ENCODE assay signal across 31 cellular contexts in genomic region chr1:3148171-3148570, GRCh38.
DNase-seq lines count a peak whose midpoint lies in the region; TF ChIP-seq lines count a peak whose summit lies in the region.
"Had no signal": no experiment of that assay in that cellular context is flagged by ENCODE, and none has a peak within 500 bp of the region (broad histone marks: within the 10 kb centered on the region; RNA-seq: fewer than 3 reads in every experiment).

No MANE protein-coding gene starts in this region.

- H3K23ac ChIP-seq in neuronal stem cell (ENCODE audit: low read depth, low read length, poor library complexity) = peak overlapping the region; percentile 31

- H3K4me3 ChIP-seq in HEK293 (ENCODE audit: low read depth, low read length) (no peak overlapping the region), ascending aorta (no peak overlapping the region), neuronal stem cell (ENCODE audit: low read length in 2 of 2) (no peak overlapping the region)
- H3K4me3 ChIP-seq: A549; BLaER1; BLaER1 treated with 17β-estradiol and CSF1 and Interleukin-3, amounts not matched to agents 10 nM and 100 nM had no signal

- peaks cover 19% of the 10 kb centered on the region for H3K79me1 ChIP-seq in neuronal stem cell (ENCODE audit: low read depth, low read length)

- no peak overlapping the region for H2BK120ac ChIP-seq in neuronal stem cell (ENCODE audit: low read depth, low read length)

- TF ChIP-seq CTCF in HEK293 (tag by site-specific recombination; IDR thresholded peaks at IDR 0.05) = no peak
- TF ChIP-seq CTCF in ascending aorta (IDR thresholded peaks at IDR 0.05) = no peak

- CTCF ChIA-PET in HEK293 (lab: Yijun Ruan, JAX) = no interaction called here

- no peaks in the 10 kb centered on the region for H3K9me3 ChIP-seq in HEK293 (ENCODE audit: control insufficient read depth, insufficient read depth, low read depth, low read length)
- no peaks in the 10 kb centered on the region for H3K9me3 ChIP-seq in ascending aorta
- peaks cover 0 to 6% of the 10 kb centered on the region in 2 donors for H3K9me3 ChIP-seq in neuronal stem cell (replicated peaks in 1 of 2; ENCODE audit: control insufficient read depth in 2 of 2, insufficient read depth in 1 of 2, low read depth in 1 of 2, low read length in 2 of 2)
- H3K9me3 ChIP-seq: A549; BE2C; BLaER1; BLaER1 treated with 17β-estradiol and CSF1 and Interleukin-3, amounts not matched to agents 10 nM and 100 nM; Caco-2 had no signal

- no peak overlapping the region for H4K8ac ChIP-seq in neuronal stem cell (ENCODE audit: low read depth, low read length)

- H3K4me1 ChIP-seq in HEK293 (ENCODE audit: control insufficient read depth, insufficient read depth, low read length) (no peaks in the 10 kb centered on the region), ascending aorta (peaks cover 15 to 37% of the 10 kb centered on the region in 2 donors), neuronal stem cell (ENCODE audit: control insufficient read depth in 2 of 2, insufficient read depth in 1 of 2, low read depth in 1 of 2, low read length in 2 of 2) (peaks cover 0 to 7% of the 10 kb centered on the region in 2 donors)
- H3K4me1 ChIP-seq: A549, BE2C, Caco-2 had no signal

- peak overlapping the region; percentile 58 for H2BK15ac ChIP-seq in neuronal stem cell (ENCODE audit: low read length)

- no peak overlapping the region for H3K4me2 ChIP-seq in neuronal stem cell (ENCODE audit: insufficient read depth, low read length, poor library complexity, severe bottlenecking)
- H3K4me2 ChIP-seq: A549 had no signal

- no CpG with 5 or more reads among the region's 6 CpGs for WGBS in neuronal stem cell (ENCODE audit: extremely low coverage in 2 of 2, insufficient read length in 2 of 2, insufficient replicate concordance in 1 of 2), 2 donors

- no peak overlapping the region for H2AFZ ChIP-seq in neuronal stem cell (ENCODE audit: low read length)

- H3K18ac ChIP-seq in neuronal stem cell (ENCODE audit: low read length) = peak overlapping the region; percentile 71

- DNase-seq in ascending aorta (ENCODE audit: low spot score in 2 of 2) = no peak
- no peak for DNase-seq in neuronal stem cell (ENCODE audit: low spot score)
- no peak for DNase-seq in NCI-H1417 treated with DMSO at 0.1 percent for 48 hours (lab: John Stamatoyannopoulos, UW)
- DNase-seq in HUDEP-2 (lab: John Stamatoyannopoulos, UW; ENCODE audit: unreplicated experiment in 76 of 76) = no peak
- no peak for DNase-seq in NOMO-1 treated with DMSO at 0.1 percent for 48 hours (lab: John Stamatoyannopoulos, UW; ENCODE audit: unreplicated experiment)
- DNase-seq: 8988T; ACHN; AML-193; BE2C; C1 segment of cervical spinal cord; Caco-2; Calu3; CD4-positive, alpha-beta memory T cell; CD4-positive, alpha-beta T cell; CD4-positive, CD25-positive, alpha-beta regulatory T cell; CD8-positive, alpha-beta memory T cell; CD8-positive, alpha-beta T cell; COR-L47; DMS 273 treated with DMSO at 0.1 percent for 48 hours; DMS153; DMS53; DMS79; DMS79 treated with DMSO at 0.1 percent for 48 hours; DND-41; EL had no signal

- peak overlapping the region; percentile 29 for H2BK5ac ChIP-seq in neuronal stem cell (ENCODE audit: low read length)

- H3K36me3 ChIP-seq in HEK293 (ENCODE audit: control insufficient read depth in 2 of 2, insufficient read depth in 1 of 2, low read length in 2 of 2) = no peaks in the 10 kb centered on the region
- H3K36me3 ChIP-seq in ascending aorta = no peaks in the 10 kb centered on the region
- H3K36me3 ChIP-seq in neuronal stem cell (replicated peaks in 1 of 2; ENCODE audit: control insufficient read depth in 2 of 2, insufficient read depth in 2 of 2, low read length in 2 of 2) = peaks cover 0 to 1% of the 10 kb centered on the region in 2 donors
- H3K36me3 ChIP-seq: BE2C; BLaER1; BLaER1 treated with 17β-estradiol and CSF1 and Interleukin-3, amounts not matched to agents 10 nM and 100 nM had no signal

- H3K27ac ChIP-seq in HEK293 (ENCODE audit: extremely low read depth, low read depth, low read length) (no peak overlapping the region), ascending aorta (peak overlapping the region; percentile 43 to 65), neuronal stem cell (replicated peaks; ENCODE audit: low read length) (no peak overlapping the region)
- H3K27ac ChIP-seq: 22Rv1; A549; BLaER1; BLaER1 treated with 17β-estradiol and CSF1 and Interleukin-3, amounts not matched to agents 10 nM and 100 nM; C4-2B had no signal

- peak overlapping the region; percentile 17 for H3K14ac ChIP-seq in neuronal stem cell (ENCODE audit: low read length)

- no peak overlapping the region for H2BK12ac ChIP-seq in neuronal stem cell (ENCODE audit: low read length)

- POLR2A ChIA-PET in HEK293 (lab: Yijun Ruan, JAX) = no interaction called here

- no peak overlapping the region for H4K91ac ChIP-seq in neuronal stem cell (ENCODE audit: low read depth, low read length, poor library complexity)

- H3K27me3 ChIP-seq in ascending aorta (no peaks in the 10 kb centered on the region), neuronal stem cell (ENCODE audit: control insufficient read depth in 3 of 3, insufficient read depth in 3 of 3, low read depth in 1 of 3, low read length in 3 of 3) (peaks cover 0 to 4% (median 2%) of the 10 kb centered on the region in 3 experiments)
- H3K27me3 ChIP-seq: BE2C had no signal

- peak overlapping the region; percentile 53 for H3K4ac ChIP-seq in neuronal stem cell (ENCODE audit: low read length)

- H2AK5ac ChIP-seq in neuronal stem cell (ENCODE audit: low read depth, low read length) = peak overlapping the region; percentile 46

- intact Hi-C loops in ascending aorta (cut with DNase I) = no loop called here

- H3K9ac ChIP-seq in neuronal stem cell (ENCODE audit: low read depth, low read length, poor library complexity) = no peak overlapping the region
- H3K9ac ChIP-seq: BLaER1; BLaER1 treated with 17β-estradiol and CSF1 and Interleukin-3, amounts not matched to agents 10 nM and 100 nM had no signal

TF ChIP-seq in HEK293, 187 proteins besides CTCF, POLR2A, EP300 and RAD21:
- TF ChIP-seq SCRT2 (tag by site-specific recombination; IDR thresholded peaks at IDR 0.05) (0 out of 2 replicates have a peak, but pooled peaks have one; percentile 33), ZNF621 (tag by site-specific recombination; IDR thresholded peaks at IDR 0.05) (no peak), ZNF596 (tag by site-specific recombination; IDR thresholded peaks at IDR 0.05) (no peak), GLI2 (tag by site-specific recombination; IDR thresholded peaks at IDR 0.05; ENCODE audit: borderline replicate concordance, low read depth) (no peak), ZNF624 (tag by site-specific recombination; IDR thresholded peaks at IDR 0.05) (no peak), GFI1B (tag by site-specific recombination; IDR thresholded peaks at IDR 0.05) (no peak), ZFHX2 (tag by site-specific recombination; conservative IDR thresholded peaks at IDR 0.05) (no peak)

Comparison
In these comparisons a context has a peak if more than half of its experiments do, and no peak if none do; other contexts are left out.
1. H3K27ac ChIP-seq: peak in ascending aorta (2 of 2); none in HEK293 (single experiment) and neuronal stem cell (single experiment).